19 cellular contexts compared by ENCODE assay signal in genomic region chr17:61196302-61196704, GRCh38.
DNase-seq lines count a peak whose midpoint lies in the region; ATAC-seq and TF ChIP-seq lines count a peak whose summit lies in the region.
"Had no signal": no experiment of that assay in that cellular context is flagged by ENCODE, and none has a peak within 500 bp of the region (broad histone marks: within the 10 kb centered on the region; RNA-seq: fewer than 3 reads in every experiment).

No MANE protein-coding gene starts in this region.

- intact Hi-C loops in lower lobe of right lung (cut with DNase I): no loop called here
- intact Hi-C loops in Right ventricle myocardium inferior (cut with DNase I): no loop called here

- no peaks in the 10 kb centered on the region for H3K36me3 ChIP-seq in brain microvascular endothelial cell (replicated peaks)
- no peaks in the 10 kb centered on the region for H3K36me3 ChIP-seq in lower lobe of right lung
- H3K36me3 ChIP-seq: neutrophil, Peyer's patch, right lobe of liver, WERI-Rb-1 had no signal

- peaks cover 33% of the 10 kb centered on the region for H3K4me1 Mint-ChIP-seq in type B pancreatic cell (ENCODE audit: unreplicated experiment)
- H3K4me1 Mint-ChIP-seq: activated T-helper 17 cell treated with anti-CD3 and anti-CD28 coated beads, Interleukin-2, amount 50 U/mL, for 72 hours; CD14-positive monocyte had no signal

- no peaks in the 10 kb centered on the region for H3K27me3 Mint-ChIP-seq in type B pancreatic cell
- H3K27me3 Mint-ChIP-seq: activated T-helper 17 cell treated with anti-CD3 and anti-CD28 coated beads, Interleukin-2, amount 50 U/mL, for 72 hours had no signal

- TF ChIP-seq CTCF in brain microvascular endothelial cell (IDR thresholded peaks at IDR 0.05; ENCODE audit: low read depth, low read length, missing control alignments): no peak
- TF ChIP-seq CTCF in lower lobe of right lung (IDR thresholded peaks at IDR 0.05): no peak
- no peak for TF ChIP-seq CTCF in type B pancreatic cell (conservative IDR thresholded peaks at IDR 0.05)

- H3K9me3 ChIP-seq in lower lobe of right lung: no peaks in the 10 kb centered on the region
- H3K9me3 ChIP-seq: neutrophil, Peyer's patch, right lobe of liver had no signal

- H3K9me3 Mint-ChIP-seq in type B pancreatic cell: no peaks in the 10 kb centered on the region
- H3K9me3 Mint-ChIP-seq: activated T-helper 17 cell treated with anti-CD3 and anti-CD28 coated beads, Interleukin-2, amount 50 U/mL, for 72 hours had no signal

- H3K27ac Mint-ChIP-seq in type B pancreatic cell: no peak overlapping the region
- H3K27ac Mint-ChIP-seq: activated CD8-positive, alpha-beta T cell treated with anti-CD3 and anti-CD28 coated beads, Interleukin-2, amount 10 ng/mL, durations not matched to agents 7 days and 5 days; activated T-helper 17 cell treated with anti-CD3 and anti-CD28 coated beads, Interleukin-2, amount 50 U/mL, for 72 hours; CD14-positive monocyte had no signal

- H3K27ac ChIP-seq in brain microvascular endothelial cell (peak overlapping the region; percentile 27), lower lobe of right lung (peak overlapping the region; percentile 57)
- H3K27ac ChIP-seq: neutrophil, right lobe of liver, WERI-Rb-1 had no signal

- peaks cover 14% of the 10 kb centered on the region for H3K4me1 ChIP-seq in lower lobe of right lung
- H3K4me1 ChIP-seq: Peyer's patch, right lobe of liver had no signal

- DNase-seq in HuH-7 (ENCODE audit: low spot score) (peak; percentile 27), brain microvascular endothelial cell (peak; percentile 64), lower lobe of right lung (no peak), type B pancreatic cell (ENCODE audit: extremely low spot score, unreplicated experiment) (no peak), anterior cingulate cortex (lab: John Stamatoyannopoulos, UW) (no peak), Right ventricle myocardium inferior (ENCODE audit: missing footprints) (no peak), NCI-H1048 (lab: John Stamatoyannopoulos, UW) (no peak)
- DNase-seq: activated CD8-positive, alpha-beta T cell treated with anti-CD3 and anti-CD28 coated beads, Interleukin-2, amount 10 ng/mL, durations not matched to agents 7 days and 5 days; MM.1S; NCI-H2081 treated with DMSO at 0.1 percent for 48 hours; NCI-H774; Peyer's patch; right lobe of liver; WERI-Rb-1 had no signal

- in situ Hi-C loops in brain microvascular endothelial cell (cut with HindIII; ENCODE audit: low pct_ligation_motif_present, low sequenced_read_pairs): no loop called here

- peak overlapping the region; percentile 47 for H3K4me3 Mint-ChIP-seq in type B pancreatic cell
- H3K4me3 Mint-ChIP-seq: activated CD8-positive, alpha-beta T cell treated with anti-CD3 and anti-CD28 coated beads, Interleukin-2, amount 10 ng/mL, durations not matched to agents 7 days and 5 days; activated T-helper 17 cell treated with anti-CD3 and anti-CD28 coated beads, Interleukin-2, amount 50 U/mL, for 72 hours; CD14-positive monocyte had no signal

- ATAC-seq in lower lobe of right lung (peak; percentile 22 to 38), GM21526 (IDR thresholded peaks at IDR 0.05; ENCODE audit: low FRiP score, unreplicated experiment) (no peak), Right ventricle myocardium inferior (no peak)
- ATAC-seq: activated CD8-positive, alpha-beta T cell treated with anti-CD3 and anti-CD28 coated beads, Interleukin-2, amount 10 ng/mL, durations not matched to agents 7 days and 5 days; activated T-helper 17 cell treated with anti-CD3 and anti-CD28 coated beads, Interleukin-2, amount 50 U/mL, for 72 hours; HCT116 had no signal

- H3K4me3 ChIP-seq in brain microvascular endothelial cell (ENCODE audit: low read depth, low read length) (no peak overlapping the region), lower lobe of right lung (no peak overlapping the region)
- H3K4me3 ChIP-seq: Peyer's patch, right lobe of liver had no signal

- H3K36me3 Mint-ChIP-seq in type B pancreatic cell: no peaks in the 10 kb centered on the region
- H3K36me3 Mint-ChIP-seq: CD14-positive monocyte had no signal

- no peaks in the 10 kb centered on the region for H3K27me3 ChIP-seq in brain microvascular endothelial cell (replicated peaks)
- no peaks in the 10 kb centered on the region for H3K27me3 ChIP-seq in lower lobe of right lung (ENCODE audit: low read depth)
- H3K27me3 ChIP-seq: neutrophil, Peyer's patch, right lobe of liver had no signal

Comparison
In these comparisons a context has a peak if more than half of its experiments do, and no peak if none do; other contexts are left out.
1. DNase-seq: peak in HuH-7 (single experiment) and brain microvascular endothelial cell (single experiment); none in lower lobe of right lung (single experiment), type B pancreatic cell (single experiment), anterior cingulate cortex (0 of 58), Right ventricle myocardium inferior (single experiment) and NCI-H1048 (single experiment).
2. ATAC-seq: peak in lower lobe of right lung (2 of 2); none in GM21526 (single experiment) and Right ventricle myocardium inferior (single experiment).